Comparison of ENCODE assay signal across 8 cellular contexts in genomic region chr6:69584913-69585729, GRCh38.
A peak's percentile ranks its signal among the peaks of the same experiment; 100 is the strongest.
DNase-seq lines count a peak whose midpoint lies in the region; ATAC-seq and TF ChIP-seq lines count a peak whose summit lies in the region.

No MANE protein-coding gene starts in this region.

- H3K27ac ChIP-seq in brain microvascular endothelial cell: peak overlapping the region; percentile 73
- H3K27ac ChIP-seq in spleen: no peak overlapping the region

- no peaks in the 10 kb centered on the region for H3K9me3 ChIP-seq in spleen

- H3K4me3 ChIP-seq in brain microvascular endothelial cell (ENCODE audit: low read depth, low read length) (no peak overlapping the region), spleen (no peak overlapping the region), lower leg skin (ENCODE audit: low read depth, poor library complexity, severe bottlenecking) (no peak overlapping the region)

- DNase-seq in GM13976 (ENCODE audit: low spot score): peak; percentile 59
- peak; percentile 27 for DNase-seq in brain microvascular endothelial cell
- DNase-seq in NCI-H128 (lab: John Stamatoyannopoulos, UW; ENCODE audit: unreplicated experiment): no peak
- no peak for DNase-seq in spleen
- DNase-seq in NOMO-1 treated with dmso at 0.1 percent for 144 hours (lab: John Stamatoyannopoulos, UW; ENCODE audit: unreplicated experiment): no peak
- DNase-seq in lower leg skin (ENCODE audit: low spot score in 2 of 2): no peak

- ATAC-seq in GM21367 (IDR thresholded peaks at IDR 0.05; ENCODE audit: unreplicated experiment): peak; percentile 90
- ATAC-seq in HG03565 (IDR thresholded peaks at IDR 0.05; ENCODE audit: unreplicated experiment): peak; percentile 82

- WGBS in spleen, 5 donors: 12 to 21% (median 16%) methylated on average over 9 of the region's 9 CpGs
- 27 to 35% methylated on average over 9 of the region's 9 CpGs for WGBS in lower leg skin, 2 donors

- H3K27me3 ChIP-seq in brain microvascular endothelial cell (replicated peaks) (no peaks in the 10 kb centered on the region), spleen (replicated peaks in 1 of 7) (no peaks in the 10 kb centered on the region)

- in situ Hi-C loops in GM13976 (cut with MboI; ENCODE audit: low sequenced_read_pairs, unreplicated experiment) (no loop called here), brain microvascular endothelial cell (cut with HindIII; ENCODE audit: low pct_ligation_motif_present, low sequenced_read_pairs) (no loop called here)

- TF ChIP-seq CTCF in GM13976 (IDR thresholded peaks at IDR 0.05; ENCODE audit: borderline replicate concordance, control extremely low read depth, extremely low read depth, insufficient read depth, missing control alignments) (no peak), brain microvascular endothelial cell (IDR thresholded peaks at IDR 0.05; ENCODE audit: low read depth, low read length, missing control alignments) (no peak), spleen (IDR thresholded peaks at IDR 0.05 in 8 of 11, conservative IDR thresholded peaks at IDR 0.05 in 3 of 11) (no peak), lower leg skin (IDR thresholded peaks at IDR 0.05) (no peak)

- TF ChIP-seq POLR2A in spleen (IDR thresholded peaks at IDR 0.05) (no peak), lower leg skin (IDR thresholded peaks at IDR 0.05) (no peak)

- no peaks in the 10 kb centered on the region for H3K36me3 ChIP-seq in brain microvascular endothelial cell (replicated peaks)
- H3K36me3 ChIP-seq in spleen: no peaks in the 10 kb centered on the region

- intact Hi-C loops in spleen (cut with DNase I; ENCODE audit: low total_unique reads): no loop called here
- intact Hi-C loops in lower leg skin (cut with DNase I; ENCODE audit: low total_unique reads): no loop called here

- peaks cover 0 to 7% (median 0%) of the 10 kb centered on the region in 6 donors for H3K4me1 ChIP-seq in spleen

Comparison
In these comparisons a context has a peak if more than half of its experiments do, and no peak if none do; other contexts are left out.
1. DNase-seq: peak in GM13976 (single experiment) and brain microvascular endothelial cell (single experiment); none in NCI-H128 (single experiment), spleen (single experiment), NOMO-1 treated with dmso at 0.1 percent for 144 hours (single experiment) and lower leg skin (0 of 2).